Comparison of ENCODE assay signal across 9 cellular contexts in the genomic region with DNA sequence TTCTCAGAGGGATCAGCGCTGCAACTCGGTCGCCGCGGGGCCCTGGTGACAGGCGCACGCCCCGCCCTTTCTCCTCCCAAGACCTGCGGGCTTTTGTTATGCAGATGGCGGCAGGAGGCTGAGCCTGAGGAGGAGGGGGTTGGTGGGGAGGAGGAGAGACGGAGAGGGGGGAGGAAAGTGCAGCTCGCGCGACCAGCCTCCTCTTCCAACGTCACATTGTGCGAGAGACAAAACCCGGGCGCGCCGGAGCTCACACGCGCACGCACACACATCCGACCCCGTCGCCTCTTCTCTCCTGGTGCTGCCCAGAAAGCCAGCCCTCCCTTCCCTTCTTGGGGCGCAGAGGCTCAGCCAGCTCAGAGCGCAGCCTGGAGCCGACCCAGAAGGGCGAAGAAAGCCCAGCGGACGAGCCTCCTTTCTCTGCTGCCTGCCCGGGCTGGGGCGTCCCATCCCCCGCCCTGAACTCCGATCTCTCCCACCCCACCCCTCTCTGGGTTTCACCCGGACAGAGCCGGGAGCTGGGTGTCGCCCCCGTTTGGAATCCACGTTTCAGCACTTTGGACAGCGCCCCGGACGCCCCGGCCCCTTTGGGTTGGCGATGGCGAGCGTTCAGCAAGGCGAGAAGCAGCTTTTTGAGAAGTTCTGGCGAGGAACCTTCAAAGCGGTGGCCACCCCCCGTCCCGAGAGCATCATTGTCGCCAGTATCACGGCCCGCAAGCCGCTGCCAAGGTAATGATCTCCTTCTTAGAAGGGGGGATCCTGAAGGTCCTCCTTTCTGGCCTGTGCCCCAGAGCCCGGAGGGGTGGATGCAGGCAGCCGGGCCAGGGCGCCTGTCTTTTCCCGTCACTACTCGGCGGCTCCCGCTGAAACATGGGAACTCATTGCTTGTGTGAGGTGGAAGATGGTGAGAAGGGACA. TPM values are rescaled to one million over a fixed set of nuclear protein-coding genes. Genes with fewer than 3 reads are reported as not detected.
DNase-seq lines count a peak whose midpoint lies in the region; ATAC-seq and TF ChIP-seq lines count a peak whose summit lies in the region.
"Had no signal": no experiment of that assay in that cellular context is flagged by ENCODE, and none has a peak within 500 bp of the region (broad histone marks: within the 10 kb centered on the region; RNA-seq: fewer than 3 reads in every experiment).

A gene with protein sequence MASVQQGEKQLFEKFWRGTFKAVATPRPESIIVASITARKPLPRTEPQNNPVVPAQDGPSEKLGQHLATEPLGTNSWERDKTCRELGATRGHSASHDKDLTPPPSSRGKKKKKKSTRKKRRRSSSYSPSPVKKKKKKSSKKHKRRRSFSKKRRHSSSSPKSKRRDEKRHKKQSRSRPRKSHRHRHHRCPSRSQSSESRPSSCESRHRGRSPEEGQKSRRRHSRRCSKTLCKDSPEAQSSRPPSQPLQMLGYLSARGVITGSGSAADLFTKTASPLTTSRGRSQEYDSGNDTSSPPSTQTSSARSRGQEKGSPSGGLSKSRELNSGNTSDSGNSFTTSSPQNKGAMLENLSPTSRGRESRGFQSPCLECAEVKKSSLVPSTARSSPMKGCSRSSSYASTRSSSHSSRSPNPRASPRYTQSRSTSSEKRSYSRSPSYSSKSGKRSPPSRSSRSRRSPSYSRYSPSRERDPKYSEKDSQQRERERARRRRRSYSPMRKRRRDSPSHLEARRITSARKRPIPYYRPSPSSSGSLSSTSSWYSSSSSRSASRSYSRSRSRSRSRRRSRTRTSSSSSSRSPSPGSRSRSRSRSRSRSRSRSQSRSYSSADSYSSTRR (plus strand): TSS at position 257 of the 917 bp plus-strand sequence. CDS start 342 bp downstream, at position 599.

- H3K27ac ChIP-seq in stomach = peak within 1 kb of the TSS in 2 of 5 donors; percentile 32 to 41

- peak within 1 kb of the TSS; percentile 1 to 28 (median 6) for H3K4me3 ChIP-seq in stomach

- TF ChIP-seq CTCF in stomach (IDR thresholded peaks at IDR 0.05) = no peak
- no peak for TF ChIP-seq CTCF in GM10266 (IDR thresholded peaks at IDR 0.05; ENCODE audit: control insufficient read depth, insufficient read depth, low read depth, missing control alignments)

- H3K36me3 ChIP-seq in stomach = no peaks in the 10 kb centered on the region

- H3K9me3 Mint-ChIP-seq in activated CD4-positive, alpha-beta T cell treated with anti-CD3 and anti-CD28 coated beads, Interleukin-2, amount 10 ng/mL, durations not matched to agents 7 days and 5 days = no peaks in the 10 kb centered on the region
- peaks cover 4% of the 10 kb centered on the region for H3K9me3 Mint-ChIP-seq in stimulated activated memory B cell treated with anti-CD40 and anti-IgM and Interleukin-4, amounts not matched to agents 10 μg/mL and 1 μg/mL and 100 μg/mL, for 72 hours
- H3K9me3 Mint-ChIP-seq in effector memory CD8-positive, alpha-beta T cell = peaks cover 0 to 1% of the 10 kb centered on the region in 2 donors

- peaks cover 21% of the 10 kb centered on the region for H3K27me3 Mint-ChIP-seq in activated CD4-positive, alpha-beta T cell treated with anti-CD3 and anti-CD28 coated beads, Interleukin-2, amount 10 ng/mL, durations not matched to agents 7 days and 5 days
- peaks cover 39% of the 10 kb centered on the region for H3K27me3 Mint-ChIP-seq in stimulated activated memory B cell treated with anti-CD40 and anti-IgM and Interleukin-4, amounts not matched to agents 10 μg/mL and 1 μg/mL and 100 μg/mL, for 72 hours
- peaks cover 35 to 44% of the 10 kb centered on the region in 2 donors for H3K27me3 Mint-ChIP-seq in effector memory CD8-positive, alpha-beta T cell

- WGBS in stomach, 5 donors = 2 to 5% (median 2%) methylated on average over 39 to 64 of the region's 64 CpGs

- POLR2A ChIA-PET in activated CD4-positive, alpha-beta T cell treated with anti-CD3 and anti-CD28 coated beads, Interleukin-2, amount 10 ng/mL, durations not matched to agents 7 days and 5 days (lab: Charles Lee) = no interaction called here

- no peaks in the 10 kb centered on the region for H3K36me3 Mint-ChIP-seq in activated CD4-positive, alpha-beta T cell treated with anti-CD3 and anti-CD28 coated beads, Interleukin-2, amount 10 ng/mL, durations not matched to agents 7 days and 5 days (ENCODE audit: low read depth)
- H3K36me3 Mint-ChIP-seq in stimulated activated memory B cell treated with anti-CD40 and anti-IgM and Interleukin-4, amounts not matched to agents 10 μg/mL and 1 μg/mL and 100 μg/mL, for 72 hours = no peaks in the 10 kb centered on the region
- no peaks in the 10 kb centered on the region for H3K36me3 Mint-ChIP-seq in effector memory CD8-positive, alpha-beta T cell (ENCODE audit: insufficient read depth)

- ATAC-seq in left ventricle myocardium superior = no peak
- no peak for ATAC-seq in stimulated activated memory B cell treated with anti-CD40 and anti-IgM and Interleukin-4, amounts not matched to agents 10 μg/mL and 1 μg/mL and 100 μg/mL, for 72 hours
- no peak for ATAC-seq in effector memory CD8-positive, alpha-beta T cell (replicated peaks)

- H3K27me3 ChIP-seq in stomach = peaks cover 14 to 81% (median 32%) of the 10 kb centered on the region in 3 donors

- DNase-seq in activated CD4-positive, alpha-beta T cell treated with anti-CD3 and anti-CD28 coated beads, Interleukin-2, amount 10 ng/mL, durations not matched to agents 7 days and 5 days = peak; percentile 6
- DNase-seq in activated CD4-positive, alpha-beta T cell treated with anti-CD3 and anti-CD28 coated beads for 1 hour = no peak
- peak; percentile 89 for DNase-seq in NCI-H82 treated with DMSO at 0.1 percent for 48 hours (lab: John Stamatoyannopoulos, UW; ENCODE audit: unreplicated experiment)
- DNase-seq in left ventricle myocardium superior = peak; percentile 38
- peak; percentile 28 for DNase-seq in stomach
- DNase-seq in effector memory CD8-positive, alpha-beta T cell = no peak
- no peak for DNase-seq in GM10266 (ENCODE audit: extremely low spot score)
- DNase-seq: activated naive CD4-positive, alpha-beta T cell treated with Interleukin-2 at 50 U/mL for 16 hours had no signal

- H3K4me1 Mint-ChIP-seq in activated CD4-positive, alpha-beta T cell treated with anti-CD3 and anti-CD28 coated beads, Interleukin-2, amount 10 ng/mL, durations not matched to agents 7 days and 5 days = no peaks in the 10 kb centered on the region
- H3K4me1 Mint-ChIP-seq in stimulated activated memory B cell treated with anti-CD40 and anti-IgM and Interleukin-4, amounts not matched to agents 10 μg/mL and 1 μg/mL and 100 μg/mL, for 72 hours = no peaks in the 10 kb centered on the region
- H3K4me1 Mint-ChIP-seq in effector memory CD8-positive, alpha-beta T cell (ENCODE audit: low read depth in 2 of 2) = peaks cover 0 to 2% of the 10 kb centered on the region in 2 donors

- no peak for TF ChIP-seq POLR2A in stomach (IDR thresholded peaks at IDR 0.05)

- H3K27ac Mint-ChIP-seq in activated CD4-positive, alpha-beta T cell treated with anti-CD3 and anti-CD28 coated beads, Interleukin-2, amount 10 ng/mL, durations not matched to agents 7 days and 5 days = no peak within 1 kb of the TSS
- no peak within 1 kb of the TSS for H3K27ac Mint-ChIP-seq in stimulated activated memory B cell treated with anti-CD40 and anti-IgM and Interleukin-4, amounts not matched to agents 10 μg/mL and 1 μg/mL and 100 μg/mL, for 72 hours
- H3K27ac Mint-ChIP-seq in effector memory CD8-positive, alpha-beta T cell = no peak within 1 kb of the TSS

- peaks cover 0 to 22% (median 15%) of the 10 kb centered on the region in 4 donors for H3K4me1 ChIP-seq in stomach

- intact Hi-C loops in left ventricle myocardium superior (cut with micrococcal nuclease) = no loop called here
- intact Hi-C loops in stomach (cut with DNase I; ENCODE audit: low total_unique reads) = no loop called here

- no peaks in the 10 kb centered on the region for H3K9me3 ChIP-seq in stomach

- H3K4me3 Mint-ChIP-seq in activated CD4-positive, alpha-beta T cell treated with anti-CD3 and anti-CD28 coated beads, Interleukin-2, amount 10 ng/mL, durations not matched to agents 7 days and 5 days = no peak within 1 kb of the TSS
- no peak within 1 kb of the TSS for H3K4me3 Mint-ChIP-seq in stimulated activated memory B cell treated with anti-CD40 and anti-IgM and Interleukin-4, amounts not matched to agents 10 μg/mL and 1 μg/mL and 100 μg/mL, for 72 hours
- no peak within 1 kb of the TSS for H3K4me3 Mint-ChIP-seq in effector memory CD8-positive, alpha-beta T cell

- CTCF ChIA-PET in activated CD4-positive, alpha-beta T cell treated with anti-CD3 and anti-CD28 coated beads, Interleukin-2, amount 10 ng/mL, durations not matched to agents 7 days and 5 days (lab: Charles Lee) = no interaction called here

- TF ChIP-seq EP300 in stomach (IDR thresholded peaks at IDR 0.05) = no peak

RNA-seq across cellular contexts. Expression of the gene that starts here (rescaled TPM):
- total RNA-seq in activated CD4-positive, alpha-beta T cell treated with anti-CD3 and anti-CD28 coated beads, Interleukin-2, amount 10 ng/mL, durations not matched to agents 7 days and 5 days = not detected
- total RNA-seq in left ventricle myocardium superior (0.42 TPM), stomach (1 to 10 TPM in 1 of 5 donors, under 1 TPM in 2, not detected in 2; 0.18 to 2.6 (median 0.45) TPM)
- under 1 TPM; 0.05 to 0.25 (median 0.15) TPM for polyA plus RNA-seq in stomach

Comparison
In these comparisons a context has a peak if more than half of its experiments do, and no peak if none do; other contexts are left out.
1. Peak in DNase-seq in activated CD4-positive, alpha-beta T cell treated with anti-CD3 and anti-CD28 coated beads, Interleukin-2, amount 10 ng/mL, durations not matched to agents 7 days and 5 days; RNA of the gene not detected or under 1 TPM.
2. Peak in DNase-seq in left ventricle myocardium superior; RNA of the gene not detected or under 1 TPM.
3. DNase-seq: peak in NCI-H82 treated with DMSO at 0.1 percent for 48 hours (single experiment) and stomach (single experiment); none in activated CD4-positive, alpha-beta T cell treated with anti-CD3 and anti-CD28 coated beads for 1 hour (single experiment), effector memory CD8-positive, alpha-beta T cell (0 of 3) and GM10266 (single experiment).